14 cellular contexts compared by ENCODE assay signal in the genomic region with DNA sequence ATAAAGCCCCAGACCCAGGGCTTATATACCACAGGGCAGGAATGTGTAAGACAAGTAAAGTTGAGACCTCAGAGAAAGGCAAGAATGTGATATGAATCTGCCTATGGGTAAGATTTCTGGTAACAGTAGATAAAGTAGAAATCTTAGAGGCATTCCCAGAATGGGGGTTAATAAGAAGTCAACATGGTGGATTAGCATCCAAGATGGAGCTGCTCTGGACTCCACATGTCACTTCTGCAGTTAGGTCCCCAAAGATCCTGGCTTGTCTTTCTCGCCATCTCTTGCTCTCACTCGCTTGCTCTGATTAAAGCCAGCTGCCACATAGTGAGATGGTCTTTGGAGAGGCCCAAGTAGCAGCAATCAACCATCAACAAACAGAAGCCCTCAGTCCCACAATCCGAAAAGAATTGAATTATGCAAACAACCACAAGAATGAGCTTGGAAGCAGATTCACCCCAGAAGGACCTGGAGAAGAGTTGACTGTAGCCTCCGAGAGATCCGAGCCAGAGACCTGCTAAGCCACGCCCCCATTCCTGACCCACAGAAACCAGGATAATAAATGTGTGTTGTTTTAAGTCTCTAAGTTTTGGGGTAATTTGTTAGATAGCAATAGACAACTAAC. TPM values are rescaled to one million over a fixed set of nuclear protein-coding genes. Genes with fewer than 3 reads are reported as not detected.
DNase-seq lines count a peak whose midpoint lies in the region; ATAC-seq and TF ChIP-seq lines count a peak whose summit lies in the region.
"Had no signal": no experiment of that assay in that cellular context is flagged by ENCODE, and none has a peak within 500 bp of the region (broad histone marks: within the 10 kb centered on the region; RNA-seq: fewer than 3 reads in every experiment).

No MANE protein-coding gene starts in this region.

- no peaks in the 10 kb centered on the region for H4K20me1 ChIP-seq in GM23248 (ENCODE audit: insufficient read depth)

- peaks cover 49% of the 10 kb centered on the region for H3F3A ChIP-seq in GM23248 (ENCODE audit: insufficient read depth)

- H3K4me1 ChIP-seq in GM23248 (ENCODE audit: insufficient read depth), result peaks cover 53% of the 10 kb centered on the region
- H3K4me1 ChIP-seq in foreskin keratinocyte, result peaks cover 32% of the 10 kb centered on the region
- H3K4me1 ChIP-seq in thoracic aorta (ENCODE audit: control insufficient read depth in 1 of 2, low read depth in 2 of 2), result peaks cover 17 to 30% of the 10 kb centered on the region in 2 donors
- peaks cover 21% of the 10 kb centered on the region for H3K4me1 ChIP-seq in lower lobe of right lung

- peak overlapping the region; percentile 75 for H3K9ac ChIP-seq in GM23248

- no peaks in the 10 kb centered on the region for H3K9me2 ChIP-seq in GM23248 (ENCODE audit: insufficient read depth)

- in situ Hi-C loops in GM23248 (cut with MboI) (loop anchor here (10.0 kb wide), 1 partner anchor 275 kb away; no protein-coding TSS in a partner anchor), astrocyte of the spinal cord (cut with HindIII; ENCODE audit: low sequenced_read_pairs) (no loop called here)

- H3K36me3 ChIP-seq in GM23248 (ENCODE audit: low read depth) (no peaks in the 10 kb centered on the region), thoracic aorta (no peaks in the 10 kb centered on the region), lower lobe of right lung (no peaks in the 10 kb centered on the region)

- intact Hi-C loops in lower lobe of right lung (cut with DNase I), result no loop called here
- intact Hi-C loops in posterior vena cava (cut with DNase I), result no loop called here

- H3K9me3 ChIP-seq in GM23248 (ENCODE audit: low read depth), result no peaks in the 10 kb centered on the region
- H3K9me3 ChIP-seq in thoracic aorta, result no peaks in the 10 kb centered on the region
- H3K9me3 ChIP-seq in lower lobe of right lung, result no peaks in the 10 kb centered on the region

- DNase-seq in GM23248 (peak; percentile 84), astrocyte of the spinal cord (ENCODE audit: low read depth, low spot score) (peak; percentile 89), foreskin keratinocyte (no peak), thoracic aorta (ENCODE audit: low spot score) (no peak), lower lobe of right lung (no peak), posterior vena cava (ENCODE audit: low spot score) (no peak), SIG-M5 (lab: John Stamatoyannopoulos, UW) (no peak)
- DNase-seq in activated CD4-positive, alpha-beta T cell treated with anti-CD3 and anti-CD28 coated beads for 4 hours, result no peak
- DNase-seq: activated CD8-positive, alpha-beta memory T cell treated with anti-CD3 and anti-CD28 coated beads, Interleukin-2, amount 50 U/mL, for 4 hours; islet precursor cell; NCI-H1092 treated with DMSO at 0.1 percent for 48 hours; NCI-H524; SHP77 had no signal

- H3K4me2 ChIP-seq in GM23248 (ENCODE audit: unreplicated experiment), result peak overlapping the region; percentile 75

- H3K27me3 ChIP-seq in GM23248 (replicated peaks; ENCODE audit: insufficient read depth) (no peaks in the 10 kb centered on the region), foreskin keratinocyte (no peaks in the 10 kb centered on the region), thoracic aorta (replicated peaks; ENCODE audit: insufficient read depth) (no peaks in the 10 kb centered on the region), lower lobe of right lung (ENCODE audit: low read depth) (no peaks in the 10 kb centered on the region)

- ATAC-seq in foreskin keratinocyte (no peak), thoracic aorta (ENCODE audit: insufficient number of reproducible peaks, low FRiP score, low read depth) (no peak), lower lobe of right lung (no peak)

- H3K4me3 ChIP-seq in GM23248, result no peak overlapping the region
- no peak overlapping the region for H3K4me3 ChIP-seq in astrocyte of the spinal cord (ENCODE audit: low read depth, low read length)
- no peak overlapping the region for H3K4me3 ChIP-seq in thoracic aorta
- no peak overlapping the region for H3K4me3 ChIP-seq in lower lobe of right lung

- TF ChIP-seq CTCF in astrocyte of the spinal cord (IDR thresholded peaks at IDR 0.05; ENCODE audit: low read depth, low read length), result no peak
- no peak for TF ChIP-seq CTCF in foreskin keratinocyte (conservative IDR thresholded peaks at IDR 0.05)
- no peak for TF ChIP-seq CTCF in thoracic aorta (IDR thresholded peaks at IDR 0.05)
- no peak for TF ChIP-seq CTCF in lower lobe of right lung (IDR thresholded peaks at IDR 0.05)

- peak overlapping the region; percentile 96 for H3K27ac ChIP-seq in GM23248
- peak overlapping the region; percentile 87 for H3K27ac ChIP-seq in foreskin keratinocyte
- H3K27ac ChIP-seq in thoracic aorta, result peak overlapping the region; percentile 75 to 81
- no peak overlapping the region for H3K27ac ChIP-seq in lower lobe of right lung

- 27 to 39% methylated on average over 6 of the region's 6 CpGs for WGBS in GM23248 (ENCODE audit: low coverage in 1 of 2, low lambda C conversion rate in 2 of 2, missing lambda C conversion rate in 2 of 2), 2 experiments

- no peaks in the 10 kb centered on the region for H3K79me2 ChIP-seq in GM23248 (ENCODE audit: insufficient read depth)

- 0 out of 2 replicates have a peak overlapping the region, but pooled peaks have one; percentile 14 for H2AFZ ChIP-seq in GM23248

RNA-seq across cellular contexts. Expression of a gene that starts 5.4 kb away (rescaled TPM):
- total RNA-seq in GM23248 (2014; rRNA removed; shearing (Covaris generic)), result not detected in 2 replicates
- polyA plus RNA-seq in GM23248 (2016; fragmentation: Nextera tagmentation; extraction: Ambion mirVana) (not detected in 2 replicates), foreskin keratinocyte (not detected in 2 replicates)
- total RNA-seq in foreskin keratinocyte (not detected in 2 replicates), thoracic aorta (not detected), lower lobe of right lung (not detected), posterior vena cava (not detected)
- total RNA-seq: esophagus mucosa had no signal

RNA-seq across cellular contexts. Expression of a gene that starts 11.5 kb away (rescaled TPM):
- 16.4 and 23.1 TPM in 2 replicates for total RNA-seq in GM23248 (2014; rRNA removed; shearing (Covaris generic))
- polyA plus RNA-seq in GM23248 (2016; fragmentation: Nextera tagmentation; extraction: Ambion mirVana), result 16.6 and 17.7 TPM in 2 replicates
- 40.2 and 41.3 TPM in 2 replicates for total RNA-seq in foreskin keratinocyte
- polyA plus RNA-seq in foreskin keratinocyte, result 44.9 and 46.0 TPM in 2 replicates
- total RNA-seq in thoracic aorta, result 10 to 100 TPM in 1 of 2 donors, 1 to 10 TPM in 1; 8.0 to 12.7 TPM
- 14.7 TPM for total RNA-seq in lower lobe of right lung
- 10 to 100 TPM in 1 of 2 donors, 1 to 10 TPM in 1; 5.5 to 11.6 TPM for total RNA-seq in posterior vena cava

RNA-seq across cellular contexts. Expression of a gene that starts 53.2 kb away (rescaled TPM):
- total RNA-seq in GM23248 (2014; rRNA removed; shearing (Covaris generic)), result 2.8 and 3.3 TPM in 2 replicates
- 0.75 and 1.9 TPM in 2 replicates for polyA plus RNA-seq in GM23248 (2016; fragmentation: Nextera tagmentation; extraction: Ambion mirVana)
- total RNA-seq in foreskin keratinocyte, result 0.10 and 0.25 TPM in 2 replicates
- 0.09 and 0.11 TPM in 2 replicates for polyA plus RNA-seq in foreskin keratinocyte
- 10 to 100 TPM in 1 of 2 donors, 1 to 10 TPM in 1; 3.2 to 16.9 TPM for total RNA-seq in thoracic aorta
- total RNA-seq in lower lobe of right lung, result not detected
- under 1 TPM; 0.37 to 0.67 TPM for total RNA-seq in posterior vena cava

Comparison
In these comparisons a context has a peak if more than half of its experiments do, and no peak if none do; other contexts are left out.
1. DNase-seq: peak in GM23248 (single experiment) and astrocyte of the spinal cord (single experiment); none in foreskin keratinocyte (0 of 2), thoracic aorta (single experiment), lower lobe of right lung (single experiment), posterior vena cava (single experiment), activated CD4-positive, alpha-beta T cell treated with anti-CD3 and anti-CD28 coated beads for 4 hours (0 of 2) and SIG-M5 (single experiment).